Comparison of ENCODE assay signal across 1 cellular context in the genomic region with DNA sequence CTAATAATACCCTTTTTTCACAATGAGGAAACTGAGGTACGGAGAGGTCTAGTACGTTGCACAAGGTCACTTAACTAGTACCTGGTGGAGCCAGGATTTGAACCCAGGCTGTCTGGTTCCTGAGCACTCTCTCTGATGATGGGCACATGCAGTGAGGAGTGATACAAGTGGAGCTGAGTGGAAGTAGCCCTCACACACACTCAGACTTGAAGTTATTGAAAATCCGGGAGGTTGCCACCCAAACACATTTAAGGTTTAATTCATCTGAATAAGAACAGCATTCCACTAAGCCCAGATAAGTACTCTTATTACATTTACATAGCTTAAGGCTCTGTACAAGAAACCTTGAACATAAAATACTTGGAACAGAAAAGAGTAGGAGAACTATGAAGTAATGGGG.
TF ChIP-seq lines count a peak whose summit lies in the region.

No MANE protein-coding gene starts in this region.

TF ChIP-seq in GM12878, 131 proteins besides CTCF, POLR2A, EP300 and RAD21:
- TF ChIP-seq BHLHE40 (IDR thresholded peaks at IDR 0.05; ENCODE audit: borderline replicate concordance in 1 of 2, low read depth in 2 of 2, low read length in 1 of 2) (peak; percentile 9 to 19; a peak in 1 of 4 replicates), FOXM1 (IDR thresholded peaks at IDR 0.05; ENCODE audit: low read depth, low read length) (no peak)
